8 cellular contexts compared by ENCODE assay signal in the genomic region with DNA sequence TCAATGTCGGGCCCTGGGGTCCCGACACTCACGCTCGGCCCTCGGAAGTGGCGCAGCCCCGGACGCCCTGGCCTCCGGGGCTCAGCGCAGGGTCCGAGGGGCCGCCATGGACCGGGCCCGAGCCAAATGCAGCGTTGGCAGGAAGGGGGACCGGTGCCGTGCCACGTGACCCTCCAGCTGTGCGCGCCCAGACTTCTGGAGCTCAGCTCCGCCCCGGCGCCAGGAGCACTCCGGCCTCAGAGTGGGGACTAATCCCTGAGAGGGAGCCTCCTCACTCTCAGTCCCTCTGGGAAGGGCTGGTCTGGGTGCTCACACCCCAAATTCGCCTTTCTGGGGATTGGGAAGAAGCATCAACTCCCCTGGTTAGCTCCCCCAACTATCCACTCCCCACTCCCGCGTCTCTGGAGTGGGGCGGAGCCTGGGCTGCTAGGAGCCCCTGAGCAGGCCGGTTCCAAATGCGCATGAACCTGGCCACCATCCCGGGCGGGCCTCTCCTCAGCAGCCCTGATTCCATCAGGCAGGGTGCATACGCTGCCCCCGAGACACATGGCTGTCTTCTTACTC. TPM values are rescaled to one million over a fixed set of nuclear protein-coding genes. Genes with fewer than 3 reads are reported as not detected.
DNase-seq lines count a peak whose midpoint lies in the region; ATAC-seq, FAIRE-seq and TF ChIP-seq lines count a peak whose summit lies in the region.

Gene B3GNT9 (minus strand): TSS at position 166 of the 564 bp plus-strand sequence. CDS start 513 bp downstream, outside the sequence.

- no peaks in the 10 kb centered on the region for H3K9me3 Mint-ChIP-seq in activated CD8-positive, alpha-beta memory T cell treated with anti-CD3 and anti-CD28 coated beads, Interleukin-2, amount 10 ng/mL, durations not matched to agents 7 days and 5 days (ENCODE audit: low read depth)
- H3K9me3 Mint-ChIP-seq in naive B cell, result no peaks in the 10 kb centered on the region

- TF ChIP-seq CTCF in KMS-11 (conservative IDR thresholded peaks at IDR 0.05; ENCODE audit: low read depth, low read length), result no peak
- no peak for TF ChIP-seq CTCF in fibroblast of pulmonary artery (IDR thresholded peaks at IDR 0.05; ENCODE audit: low read length, missing control alignments)
- no peak for TF ChIP-seq CTCF in D721Med (IDR thresholded peaks at IDR 0.05; ENCODE audit: insufficient read depth, missing control alignments)

- H3K27ac Mint-ChIP-seq in activated CD8-positive, alpha-beta memory T cell treated with anti-CD3 and anti-CD28 coated beads, Interleukin-2, amount 10 ng/mL, durations not matched to agents 7 days and 5 days, result peak within 1 kb of the TSS; percentile 11
- peak within 1 kb of the TSS in 1 of 6 donors; percentile 24 for H3K27ac Mint-ChIP-seq in naive B cell

- H3K4me1 Mint-ChIP-seq in activated CD8-positive, alpha-beta memory T cell treated with anti-CD3 and anti-CD28 coated beads, Interleukin-2, amount 10 ng/mL, durations not matched to agents 7 days and 5 days, result peaks cover 33% of the 10 kb centered on the region
- peaks cover 27 to 28% (median 27%) of the 10 kb centered on the region in 3 donors for H3K4me1 Mint-ChIP-seq in naive B cell

- H3K4me1 ChIP-seq in KMS-11 (ENCODE audit: low read depth, poor library complexity, severe bottlenecking), result peaks cover 2% of the 10 kb centered on the region

- peak within 1 kb of the TSS; percentile 82 for H2AFZ ChIP-seq in KMS-11 (ENCODE audit: low read depth)

- CTCF ChIA-PET in activated CD8-positive, alpha-beta memory T cell treated with anti-CD3 and anti-CD28 coated beads, Interleukin-2, amount 10 ng/mL, durations not matched to agents 7 days and 5 days (lab: Charles Lee), result interaction anchor here (0.6 to 17.0 kb wide), 17 partner anchors 9 to 197 kb away, joined by 3 to 395 read pairs (median 4); partner anchors contain the start of genes FBXL8, NOL3, SLC9A5 and TRADD

- H4K20me1 ChIP-seq in KMS-11 (ENCODE audit: insufficient read depth), result no peaks in the 10 kb centered on the region

- peak within 1 kb of the TSS; percentile 62 for H3K4me3 Mint-ChIP-seq in activated CD8-positive, alpha-beta memory T cell treated with anti-CD3 and anti-CD28 coated beads, Interleukin-2, amount 10 ng/mL, durations not matched to agents 7 days and 5 days
- H3K4me3 Mint-ChIP-seq in naive B cell, result peak within 1 kb of the TSS; percentile 27 to 74 (median 71)

- H3K27ac ChIP-seq in KMS-11, result no peak within 1 kb of the TSS

- no peaks in the 10 kb centered on the region for H3K27me3 Mint-ChIP-seq in activated CD8-positive, alpha-beta memory T cell treated with anti-CD3 and anti-CD28 coated beads, Interleukin-2, amount 10 ng/mL, durations not matched to agents 7 days and 5 days
- H3K27me3 Mint-ChIP-seq in naive B cell, result peaks cover 10 to 49% (median 29%) of the 10 kb centered on the region in 3 donors

- DNase-seq in D341Med (ENCODE audit: low spot score) (peak; percentile 86), fibroblast of pulmonary artery (ENCODE audit: low read depth) (peak; percentile 71), naive B cell (no peak), D721Med (ENCODE audit: insufficient read length, low spot score) (no peak)
- DNase-seq in activated CD8-positive, alpha-beta memory T cell treated with anti-CD3 and anti-CD28 coated beads, Interleukin-2, amount 10 ng/mL, durations not matched to agents 7 days and 5 days, result peak; percentile 67

- H3K9ac ChIP-seq in KMS-11, result peak within 1 kb of the TSS; percentile 27; the same call in 1 of the 2 replicates

- H3K4me2 ChIP-seq in KMS-11, result peak within 1 kb of the TSS; percentile 86

- ATAC-seq in GM19351 (IDR thresholded peaks at IDR 0.05; ENCODE audit: unreplicated experiment), result peak; percentile 43
- ATAC-seq in activated CD8-positive, alpha-beta memory T cell treated with anti-CD3 and anti-CD28 coated beads, Interleukin-2, amount 10 ng/mL, durations not matched to agents 7 days and 5 days, result peak; percentile 48
- ATAC-seq in naive B cell (ENCODE audit: low read depth in 2 of 2), result no peak
- no peak for ATAC-seq in GM18873 (IDR thresholded peaks at IDR 0.05; ENCODE audit: low FRiP score, unreplicated experiment)

- no peaks in the 10 kb centered on the region for H3K27me3 ChIP-seq in KMS-11 (ENCODE audit: insufficient read depth, low read depth)

- FAIRE-seq in D721Med (lab: Jason Lieb, UNC), result no peak

- H3K4me3 ChIP-seq in KMS-11 (IDR thresholded peaks at IDR 0.05; ENCODE audit: insufficient read depth, low read depth, low read length) (no peak within 1 kb of the TSS), fibroblast of pulmonary artery (replicated peaks; ENCODE audit: low read depth, low read length) (peak within 1 kb of the TSS; percentile 64)

- no peaks in the 10 kb centered on the region for H3K79me2 ChIP-seq in KMS-11 (ENCODE audit: insufficient read depth, low read depth)

- peaks cover 22% of the 10 kb centered on the region for H3K36me3 Mint-ChIP-seq in activated CD8-positive, alpha-beta memory T cell treated with anti-CD3 and anti-CD28 coated beads, Interleukin-2, amount 10 ng/mL, durations not matched to agents 7 days and 5 days
- H3K36me3 Mint-ChIP-seq in naive B cell, result peaks cover 26 to 27% of the 10 kb centered on the region in 2 donors

- H3K36me3 ChIP-seq in KMS-11 (ENCODE audit: insufficient read depth), result no peaks in the 10 kb centered on the region

RNA-seq across cellular contexts. Expression of gene B3GNT9, which starts in this region (rescaled TPM):
- 1 to 10 TPM; 5.6 to 7.9 TPM for total RNA-seq in activated CD8-positive, alpha-beta memory T cell treated with anti-CD3 and anti-CD28 coated beads, Interleukin-2, amount 10 ng/mL, durations not matched to agents 7 days and 5 days
- under 1 TPM in 4 of 6 donors, not detected in 2; 0.09 to 0.73 (median 0.36) TPM for polyA plus RNA-seq in naive B cell (ENCODE audit: low read depth in 6 of 6)

Comparison
In these comparisons a context has a peak if more than half of its experiments do, and no peak if none do; other contexts are left out.
1. DNase-seq: peak in D341Med (single experiment), activated CD8-positive, alpha-beta memory T cell treated with anti-CD3 and anti-CD28 coated beads, Interleukin-2, amount 10 ng/mL, durations not matched to agents 7 days and 5 days (single experiment) and fibroblast of pulmonary artery (single experiment); none in naive B cell (single experiment) and D721Med (single experiment).
2. ATAC-seq: peak in GM19351 (single experiment) and activated CD8-positive, alpha-beta memory T cell treated with anti-CD3 and anti-CD28 coated beads, Interleukin-2, amount 10 ng/mL, durations not matched to agents 7 days and 5 days (single experiment); none in naive B cell (0 of 2) and GM18873 (single experiment).